In the genomic region with DNA sequence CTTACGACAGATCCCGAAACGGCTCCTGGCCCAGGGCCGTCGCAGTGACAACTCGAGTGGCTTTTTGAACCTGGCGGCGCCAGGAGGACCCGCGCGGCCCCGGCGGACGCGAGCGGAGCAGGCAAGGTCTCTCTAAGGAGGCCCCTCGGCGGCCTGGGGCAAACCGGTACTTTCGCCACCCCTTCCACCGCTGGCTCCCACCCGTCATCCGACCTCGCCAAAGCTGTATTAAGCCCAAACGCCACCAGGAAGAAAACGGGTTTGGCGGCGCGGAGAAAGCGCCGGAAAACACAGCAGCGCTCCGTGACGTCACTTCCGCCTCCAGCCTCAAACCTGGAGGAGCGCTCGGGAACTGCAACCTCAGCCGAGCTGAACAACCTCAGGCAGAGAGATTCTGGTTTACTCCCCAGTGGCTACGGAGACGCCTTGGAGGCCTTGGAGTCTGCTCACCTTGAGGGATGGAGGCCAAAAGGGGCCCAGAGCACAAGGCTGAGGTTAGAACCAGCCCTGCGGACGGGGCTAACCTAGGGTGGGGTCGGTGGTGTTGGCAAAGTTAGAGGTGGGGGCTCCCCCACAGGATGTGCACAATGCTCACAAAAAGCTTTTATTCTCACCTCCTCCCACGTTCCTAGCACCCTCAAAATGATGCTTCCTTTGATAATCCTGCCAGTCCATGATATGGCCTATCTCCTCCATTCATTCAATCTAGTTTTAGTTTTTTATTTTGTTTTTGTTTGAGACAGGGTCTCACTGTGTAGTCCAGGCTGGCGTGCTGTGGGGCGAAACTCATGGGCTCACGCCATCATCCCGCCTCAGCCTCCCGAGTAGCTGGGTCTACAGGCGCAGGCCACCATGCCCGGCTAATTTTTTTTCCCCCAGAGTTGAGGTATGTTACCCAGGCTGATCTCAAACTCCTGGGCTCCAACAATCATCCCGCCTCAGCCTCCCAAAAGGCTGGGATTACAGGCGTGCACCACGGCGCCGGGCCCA, we compare ENCODE assay signal across 1 cellular context.
TF ChIP-seq lines count a peak whose summit lies in the region.

A gene (minus strand): TSS at position 295 of the 990 bp plus-strand sequence. CDS start 15,484 bp downstream, outside the sequence.

TF ChIP-seq in HepG2, 621 proteins besides CTCF, POLR2A, EP300 and RAD21 (continued from another document and continues in another):
- TF ChIP-seq, protein P1, sequence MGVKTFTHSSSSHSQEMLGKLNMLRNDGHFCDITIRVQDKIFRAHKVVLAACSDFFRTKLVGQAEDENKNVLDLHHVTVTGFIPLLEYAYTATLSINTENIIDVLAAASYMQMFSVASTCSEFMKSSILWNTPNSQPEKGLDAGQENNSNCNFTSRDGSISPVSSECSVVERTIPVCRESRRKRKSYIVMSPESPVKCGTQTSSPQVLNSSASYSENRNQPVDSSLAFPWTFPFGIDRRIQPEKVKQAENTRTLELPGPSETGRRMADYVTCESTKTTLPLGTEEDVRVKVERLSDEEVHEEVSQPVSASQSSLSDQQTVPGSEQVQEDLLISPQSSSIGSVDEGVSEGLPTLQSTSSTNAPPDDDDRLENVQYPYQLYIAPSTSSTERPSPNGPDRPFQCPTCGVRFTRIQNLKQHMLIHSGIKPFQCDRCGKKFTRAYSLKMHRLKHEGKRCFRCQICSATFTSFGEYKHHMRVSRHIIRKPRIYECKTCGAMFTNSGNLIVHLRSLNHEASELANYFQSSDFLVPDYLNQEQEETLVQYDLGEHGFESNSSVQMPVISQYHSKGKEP (CRISPR knock-in tag; IDR thresholded peaks at IDR 0.05): no peak
- TF ChIP-seq KLF13 (CRISPR knock-in tag; IDR thresholded peaks at IDR 0.05) (no peak), SATB2 (CRISPR knock-in tag; IDR thresholded peaks at IDR 0.05) (no peak; the same call in 1 of the 2 replicates), ZNF543 (CRISPR knock-in tag; IDR thresholded peaks at IDR 0.05) (no peak), NR2F6 (IDR thresholded peaks at IDR 0.05) (no peak), NR2F6 (CRISPR knock-in tag; IDR thresholded peaks at IDR 0.05) (0 out of 2 replicates have a peak, but pooled peaks have one; percentile 17), KLF15 (CRISPR knock-in tag; IDR thresholded peaks at IDR 0.05; ENCODE audit: borderline replicate concordance) (no peak), SOX6 (IDR thresholded peaks at IDR 0.05) (no peak), SOX6 (CRISPR knock-in tag; IDR thresholded peaks at IDR 0.05) (no peak), IRF2 (CRISPR knock-in tag; IDR thresholded peaks at IDR 0.05) (peak; percentile 85), KAT2B (IDR thresholded peaks at IDR 0.05; ENCODE audit: borderline replicate concordance, low read depth, low read length) (no peak), STAT5B (CRISPR knock-in tag; IDR thresholded peaks at IDR 0.05) (no peak), MEF2D (CRISPR knock-in tag; IDR thresholded peaks at IDR 0.05) (peak; percentile 55; the same call in 1 of the 2 replicates), HNRNPLL (IDR thresholded peaks at IDR 0.05; ENCODE audit: low read depth, low read length, poor library complexity, severe bottlenecking) (peak; percentile 63), POLR2AphosphoS5 (IDR thresholded peaks at IDR 0.05; ENCODE audit: low read depth, low read length) (peak; percentile 85), ZNF205 (CRISPR knock-in tag; IDR thresholded peaks at IDR 0.05) (peak; percentile 91; the same call in 1 of the 2 replicates), SAFB2 (CRISPR knock-in tag; IDR thresholded peaks at IDR 0.05; ENCODE audit: borderline replicate concordance, low read depth) (peak; percentile 21; the same call in 1 of the 2 replicates), JUN (CRISPR knock-in tag; IDR thresholded peaks at IDR 0.05) (no peak), ZNF746 (CRISPR knock-in tag; IDR thresholded peaks at IDR 0.05) (no peak), RXRA (CRISPR knock-in tag; IDR thresholded peaks at IDR 0.05) (peak; percentile 24; the same call in 1 of the 2 replicates), NAIF1 (CRISPR knock-in tag; IDR thresholded peaks at IDR 0.05; ENCODE audit: borderline replicate concordance) (peak; percentile 36; the same call in 1 of the 2 replicates), POLR2AphosphoS2 (IDR thresholded peaks at IDR 0.05; ENCODE audit: low read depth, low read length) (no peak), GFI1 (CRISPR knock-in tag; IDR thresholded peaks at IDR 0.05; ENCODE audit: borderline replicate concordance) (no peak), ZFX (CRISPR knock-in tag; IDR thresholded peaks at IDR 0.05; ENCODE audit: low read depth) (peak; percentile 75), ZBTB21 (CRISPR knock-in tag; IDR thresholded peaks at IDR 0.05) (peak; percentile 72; the same call in 1 of the 2 replicates), MXI1 (IDR thresholded peaks at IDR 0.05; ENCODE audit: borderline replicate concordance, low read depth, low read length) (peak; percentile 50; the same call in 1 of the 3 replicates), ZNF232 (CRISPR knock-in tag; IDR thresholded peaks at IDR 0.05; ENCODE audit: borderline replicate concordance) (0 out of 2 replicates have a peak, but pooled peaks have one; percentile 17), NFKB2 (CRISPR knock-in tag; IDR thresholded peaks at IDR 0.05; ENCODE audit: borderline replicate concordance) (peak; percentile 73; the same call in 1 of the 2 replicates), TAF1 (CRISPR knock-in tag; IDR thresholded peaks at IDR 0.05) (peak; percentile 79), MTA1 (CRISPR knock-in tag; IDR thresholded peaks at IDR 0.05; ENCODE audit: borderline replicate concordance) (no peak; the same call in 1 of the 2 replicates), ZNF230 (CRISPR knock-in tag; IDR thresholded peaks at IDR 0.05) (peak; percentile 81; the same call in 1 of the 2 replicates), ZSCAN29 (CRISPR knock-in tag; conservative IDR thresholded peaks at IDR 0.05) (0 out of 2 replicates have a peak, but pooled peaks have one; percentile 70), KAT8 (CRISPR knock-in tag; IDR thresholded peaks at IDR 0.05) (peak; percentile 91), NKX3-1 (CRISPR knock-in tag; IDR thresholded peaks at IDR 0.05) (no peak), MAZ (IDR thresholded peaks at IDR 0.05; ENCODE audit: borderline replicate concordance, low read depth, low read length) (no peak), MAZ (CRISPR knock-in tag; IDR thresholded peaks at IDR 0.05; ENCODE audit: low read depth) (0 out of 2 replicates have a peak, but pooled peaks have one; percentile 28), MTF1 (CRISPR knock-in tag; IDR thresholded peaks at IDR 0.05) (no peak), SMARCC2 (IDR thresholded peaks at IDR 0.05) (no peak)
- TF ChIP-seq, protein P2, sequence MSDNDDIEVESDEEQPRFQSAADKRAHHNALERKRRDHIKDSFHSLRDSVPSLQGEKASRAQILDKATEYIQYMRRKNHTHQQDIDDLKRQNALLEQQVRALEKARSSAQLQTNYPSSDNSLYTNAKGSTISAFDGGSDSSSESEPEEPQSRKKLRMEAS (IDR thresholded peaks at IDR 0.05): peak; percentile 72
- TF ChIP-seq, protein P3, sequence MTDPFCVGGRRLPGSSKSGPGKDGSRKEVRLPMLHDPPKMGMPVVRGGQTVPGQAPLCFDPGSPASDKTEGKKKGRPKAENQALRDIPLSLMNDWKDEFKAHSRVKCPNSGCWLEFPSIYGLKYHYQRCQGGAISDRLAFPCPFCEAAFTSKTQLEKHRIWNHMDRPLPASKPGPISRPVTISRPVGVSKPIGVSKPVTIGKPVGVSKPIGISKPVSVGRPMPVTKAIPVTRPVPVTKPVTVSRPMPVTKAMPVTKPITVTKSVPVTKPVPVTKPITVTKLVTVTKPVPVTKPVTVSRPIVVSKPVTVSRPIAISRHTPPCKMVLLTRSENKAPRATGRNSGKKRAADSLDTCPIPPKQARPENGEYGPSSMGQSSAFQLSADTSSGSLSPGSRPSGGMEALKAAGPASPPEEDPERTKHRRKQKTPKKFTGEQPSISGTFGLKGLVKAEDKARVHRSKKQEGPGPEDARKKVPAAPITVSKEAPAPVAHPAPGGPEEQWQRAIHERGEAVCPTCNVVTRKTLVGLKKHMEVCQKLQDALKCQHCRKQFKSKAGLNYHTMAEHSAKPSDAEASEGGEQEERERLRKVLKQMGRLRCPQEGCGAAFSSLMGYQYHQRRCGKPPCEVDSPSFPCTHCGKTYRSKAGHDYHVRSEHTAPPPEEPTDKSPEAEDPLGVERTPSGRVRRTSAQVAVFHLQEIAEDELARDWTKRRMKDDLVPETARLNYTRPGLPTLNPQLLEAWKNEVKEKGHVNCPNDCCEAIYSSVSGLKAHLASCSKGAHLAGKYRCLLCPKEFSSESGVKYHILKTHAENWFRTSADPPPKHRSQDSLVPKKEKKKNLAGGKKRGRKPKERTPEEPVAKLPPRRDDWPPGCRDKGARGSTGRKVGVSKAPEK (CRISPR knock-in tag; IDR thresholded peaks at IDR 0.05; ENCODE audit: borderline replicate concordance): 0 out of 2 replicates have a peak, but pooled peaks have one; percentile 45
- TF ChIP-seq, protein P4, sequence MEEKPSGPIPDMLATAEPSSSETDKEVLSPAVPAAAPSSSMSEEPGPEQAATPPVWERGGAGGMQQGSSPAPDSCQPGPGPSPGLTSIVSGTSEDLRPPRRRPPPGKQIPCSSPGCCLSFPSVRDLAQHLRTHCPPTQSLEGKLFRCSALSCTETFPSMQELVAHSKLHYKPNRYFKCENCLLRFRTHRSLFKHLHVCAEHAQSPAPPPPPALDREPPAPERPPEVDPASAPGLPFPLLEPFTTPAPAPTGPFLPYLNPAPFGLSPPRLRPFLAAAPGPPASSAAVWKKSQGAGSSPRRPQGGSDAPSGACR (CRISPR knock-in tag; IDR thresholded peaks at IDR 0.05): no peak
- TF ChIP-seq, protein P5, sequence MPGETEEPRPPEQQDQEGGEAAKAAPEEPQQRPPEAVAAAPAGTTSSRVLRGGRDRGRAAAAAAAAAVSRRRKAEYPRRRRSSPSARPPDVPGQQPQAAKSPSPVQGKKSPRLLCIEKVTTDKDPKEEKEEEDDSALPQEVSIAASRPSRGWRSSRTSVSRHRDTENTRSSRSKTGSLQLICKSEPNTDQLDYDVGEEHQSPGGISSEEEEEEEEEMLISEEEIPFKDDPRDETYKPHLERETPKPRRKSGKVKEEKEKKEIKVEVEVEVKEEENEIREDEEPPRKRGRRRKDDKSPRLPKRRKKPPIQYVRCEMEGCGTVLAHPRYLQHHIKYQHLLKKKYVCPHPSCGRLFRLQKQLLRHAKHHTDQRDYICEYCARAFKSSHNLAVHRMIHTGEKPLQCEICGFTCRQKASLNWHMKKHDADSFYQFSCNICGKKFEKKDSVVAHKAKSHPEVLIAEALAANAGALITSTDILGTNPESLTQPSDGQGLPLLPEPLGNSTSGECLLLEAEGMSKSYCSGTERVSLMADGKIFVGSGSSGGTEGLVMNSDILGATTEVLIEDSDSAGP (CRISPR knock-in tag; IDR thresholded peaks at IDR 0.05; ENCODE audit: borderline replicate concordance): peak; percentile 77; the same call in 1 of the 2 replicates
- TF ChIP-seq, protein P6, sequence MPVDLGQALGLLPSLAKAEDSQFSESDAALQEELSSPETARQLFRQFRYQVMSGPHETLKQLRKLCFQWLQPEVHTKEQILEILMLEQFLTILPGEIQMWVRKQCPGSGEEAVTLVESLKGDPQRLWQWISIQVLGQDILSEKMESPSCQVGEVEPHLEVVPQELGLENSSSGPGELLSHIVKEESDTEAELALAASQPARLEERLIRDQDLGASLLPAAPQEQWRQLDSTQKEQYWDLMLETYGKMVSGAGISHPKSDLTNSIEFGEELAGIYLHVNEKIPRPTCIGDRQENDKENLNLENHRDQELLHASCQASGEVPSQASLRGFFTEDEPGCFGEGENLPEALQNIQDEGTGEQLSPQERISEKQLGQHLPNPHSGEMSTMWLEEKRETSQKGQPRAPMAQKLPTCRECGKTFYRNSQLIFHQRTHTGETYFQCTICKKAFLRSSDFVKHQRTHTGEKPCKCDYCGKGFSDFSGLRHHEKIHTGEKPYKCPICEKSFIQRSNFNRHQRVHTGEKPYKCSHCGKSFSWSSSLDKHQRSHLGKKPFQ (CRISPR knock-in tag; IDR thresholded peaks at IDR 0.05; ENCODE audit: insufficient replicate concordance): peak; percentile 44
- TF ChIP-seq, protein P7, sequence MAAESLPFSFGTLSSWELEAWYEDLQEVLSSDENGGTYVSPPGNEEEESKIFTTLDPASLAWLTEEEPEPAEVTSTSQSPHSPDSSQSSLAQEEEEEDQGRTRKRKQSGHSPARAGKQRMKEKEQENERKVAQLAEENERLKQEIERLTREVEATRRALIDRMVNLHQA (CRISPR knock-in tag; IDR thresholded peaks at IDR 0.05): no peak
- TF ChIP-seq, protein P8, sequence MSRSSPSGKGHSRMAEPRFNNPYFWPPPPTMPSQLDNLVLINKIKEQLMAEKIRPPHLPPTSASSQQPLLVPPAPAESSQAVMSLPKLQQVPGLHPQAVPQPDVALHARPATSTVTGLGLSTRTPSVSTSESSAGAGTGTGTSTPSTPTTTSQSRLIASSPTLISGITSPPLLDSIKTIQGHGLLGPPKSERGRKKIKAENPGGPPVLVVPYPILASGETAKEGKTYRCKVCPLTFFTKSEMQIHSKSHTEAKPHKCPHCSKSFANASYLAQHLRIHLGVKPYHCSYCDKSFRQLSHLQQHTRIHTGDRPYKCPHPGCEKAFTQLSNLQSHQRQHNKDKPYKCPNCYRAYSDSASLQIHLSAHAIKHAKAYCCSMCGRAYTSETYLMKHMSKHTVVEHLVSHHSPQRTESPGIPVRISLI (CRISPR knock-in tag; IDR thresholded peaks at IDR 0.05; ENCODE audit: borderline replicate concordance): peak; percentile 32; the same call in 1 of the 2 replicates
- TF ChIP-seq, protein P9, sequence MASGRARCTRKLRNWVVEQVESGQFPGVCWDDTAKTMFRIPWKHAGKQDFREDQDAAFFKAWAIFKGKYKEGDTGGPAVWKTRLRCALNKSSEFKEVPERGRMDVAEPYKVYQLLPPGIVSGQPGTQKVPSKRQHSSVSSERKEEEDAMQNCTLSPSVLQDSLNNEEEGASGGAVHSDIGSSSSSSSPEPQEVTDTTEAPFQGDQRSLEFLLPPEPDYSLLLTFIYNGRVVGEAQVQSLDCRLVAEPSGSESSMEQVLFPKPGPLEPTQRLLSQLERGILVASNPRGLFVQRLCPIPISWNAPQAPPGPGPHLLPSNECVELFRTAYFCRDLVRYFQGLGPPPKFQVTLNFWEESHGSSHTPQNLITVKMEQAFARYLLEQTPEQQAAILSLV (CRISPR knock-in tag; IDR thresholded peaks at IDR 0.05; ENCODE audit: borderline replicate concordance): peak; percentile 1; the same call in 1 of the 2 replicates
- TF ChIP-seq, protein P10, sequence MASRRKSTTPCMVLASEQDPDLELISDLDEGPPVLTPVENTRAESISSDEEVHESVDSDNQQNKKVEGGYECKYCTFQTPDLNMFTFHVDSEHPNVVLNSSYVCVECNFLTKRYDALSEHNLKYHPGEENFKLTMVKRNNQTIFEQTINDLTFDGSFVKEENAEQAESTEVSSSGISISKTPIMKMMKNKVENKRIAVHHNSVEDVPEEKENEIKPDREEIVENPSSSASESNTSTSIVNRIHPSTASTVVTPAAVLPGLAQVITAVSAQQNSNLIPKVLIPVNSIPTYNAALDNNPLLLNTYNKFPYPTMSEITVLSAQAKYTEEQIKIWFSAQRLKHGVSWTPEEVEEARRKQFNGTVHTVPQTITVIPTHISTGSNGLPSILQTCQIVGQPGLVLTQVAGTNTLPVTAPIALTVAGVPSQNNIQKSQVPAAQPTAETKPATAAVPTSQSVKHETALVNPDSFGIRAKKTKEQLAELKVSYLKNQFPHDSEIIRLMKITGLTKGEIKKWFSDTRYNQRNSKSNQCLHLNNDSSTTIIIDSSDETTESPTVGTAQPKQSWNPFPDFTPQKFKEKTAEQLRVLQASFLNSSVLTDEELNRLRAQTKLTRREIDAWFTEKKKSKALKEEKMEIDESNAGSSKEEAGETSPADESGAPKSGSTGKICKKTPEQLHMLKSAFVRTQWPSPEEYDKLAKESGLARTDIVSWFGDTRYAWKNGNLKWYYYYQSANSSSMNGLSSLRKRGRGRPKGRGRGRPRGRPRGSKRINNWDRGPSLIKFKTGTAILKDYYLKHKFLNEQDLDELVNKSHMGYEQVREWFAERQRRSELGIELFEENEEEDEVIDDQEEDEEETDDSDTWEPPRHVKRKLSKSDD (CRISPR knock-in tag; IDR thresholded peaks at IDR 0.05; ENCODE audit: low read depth): no peak
